13 cellular contexts compared by ENCODE assay signal in genomic region chr19:2260341-2260751, GRCh38. TPM values are rescaled to one million over a fixed set of nuclear protein-coding genes. Genes with fewer than 3 reads are reported as not detected.
DNase-seq lines count a peak whose midpoint lies in the region; ATAC-seq, FAIRE-seq and TF ChIP-seq lines count a peak whose summit lies in the region.
"Had no signal": no experiment of that assay in that cellular context is flagged by ENCODE, and none has a peak within 500 bp of the region (broad histone marks: within the 10 kb centered on the region; RNA-seq: fewer than 3 reads in every experiment).

No MANE protein-coding gene starts in this region.

- H3K9me3 ChIP-seq in GM12878 (replicated peaks; ENCODE audit: control insufficient read depth, insufficient read depth, low read length) (no peaks in the 10 kb centered on the region), trophoblast cell (ENCODE audit: insufficient read depth, low read depth, low read length) (peaks cover 2% of the 10 kb centered on the region)
- H3K9me3 ChIP-seq: ovary had no signal

- intact Hi-C loops in GM12878 (cut with micrococcal nuclease; ENCODE audit: unreplicated experiment): loop anchor here (10.0 kb wide), 1 partner anchor 166 kb away; the partner anchor contains the start of genes IZUMO4 and MOB3A

- no peak for FAIRE-seq in GM12878 (lab: Jason Lieb, UNC)

- POLR2A ChIA-PET in GM12878 (lab: Charles Lee): interaction anchor here (0.5 to 4.7 kb wide), 8 partner anchors 11 to 174 kb away, joined by 3 to 54 read pairs (median 4); partner anchors contain the start of genes PLEKHJ1 and TIMM13

- WGBS in GM12878 (ENCODE audit: insufficient coverage, insufficient replicate concordance, low lambda C conversion rate, missing lambda C conversion rate): 23% methylated on average over 10 of the region's 10 CpGs
- WGBS in trophoblast cell (ENCODE audit: extremely low coverage, insufficient coverage, insufficient read length): no CpG with 5 or more reads among the region's 10 CpGs

- TF ChIP-seq EP300 in GM12878 (IDR thresholded peaks at IDR 0.05; ENCODE audit: borderline replicate concordance in 1 of 2, control insufficient read depth in 1 of 2, low read depth in 2 of 2, low read length in 2 of 2): peak in 1 of 2 experiments; percentile 47; a peak in 2 of 4 replicates

- H3K4ac ChIP-seq in trophoblast cell (ENCODE audit: low read depth, low read length): no peak overlapping the region

- in situ Hi-C loops in GM12878 (cut with MboI): no loop called here

- H3K4me2 ChIP-seq in GM12878 (ENCODE audit: control insufficient read depth, insufficient read depth): peak overlapping the region; percentile 38; the same call in 1 of the 2 replicates
- no peak overlapping the region for H3K4me2 ChIP-seq in trophoblast cell (ENCODE audit: low read length)

- H3K79me2 ChIP-seq in GM12878 (ENCODE audit: control insufficient read depth, insufficient read depth, low read length) (no peaks in the 10 kb centered on the region), trophoblast cell (ENCODE audit: control insufficient read depth, insufficient read depth, low read length, poor library complexity) (no peaks in the 10 kb centered on the region)

- H3K27me3 Mint-ChIP-seq in natural killer cell treated with Interleukin-12 subunit alpha and Interleukin-12 subunit beta and Interleukin-15 and Interleukin-18, amount 100 ng/mL, for 72 hours: no peaks in the 10 kb centered on the region
- H3K27me3 Mint-ChIP-seq in osteocyte (ENCODE audit: unreplicated experiment): no peaks in the 10 kb centered on the region

- CTCF ChIA-PET in GM12878 (lab: Yijun Ruan, JAX): interaction anchor here (0.9 to 6.7 kb wide), 6 partner anchors 14 to 105 kb away, joined by 4 to 130 read pairs (median 12); partner anchors contain the start of gene PLEKHJ1

- H4K20me1 ChIP-seq in GM12878 (ENCODE audit: control insufficient read depth, insufficient read depth): no peaks in the 10 kb centered on the region

- peaks cover 6 to 11% of the 10 kb centered on the region in 2 donors for H3K4me1 Mint-ChIP-seq in natural killer cell treated with Interleukin-12 subunit alpha and Interleukin-12 subunit beta and Interleukin-15 and Interleukin-18, amount 100 ng/mL, for 72 hours (ENCODE audit: low read depth in 2 of 2)
- H3K4me1 Mint-ChIP-seq in osteocyte (ENCODE audit: unreplicated experiment): peaks cover 7% of the 10 kb centered on the region

- RAD21 ChIA-PET in GM12878 (lab: Charles Lee; ENCODE audit: unreplicated experiment): interaction anchor here (0.8 to 5.4 kb wide), 7 partner anchors 11 to 108 kb away, joined by 3 to 72 read pairs (median 3); partner anchors contain the start of gene SF3A2

- peak overlapping the region; percentile 9 to 53 for H3K27ac Mint-ChIP-seq in natural killer cell treated with Interleukin-12 subunit alpha and Interleukin-12 subunit beta and Interleukin-15 and Interleukin-18, amount 100 ng/mL, for 72 hours
- no peak overlapping the region for H3K27ac Mint-ChIP-seq in osteocyte (ENCODE audit: unreplicated experiment)

- H2BK120ac ChIP-seq in trophoblast cell (ENCODE audit: insufficient read depth, low read length, poor library complexity): no peak overlapping the region

- no TSS peak for BruUV-seq in GM12878 (replicated peaks; lab: Mats Ljungman, UMichigan)

- DNase-seq in ELR (ENCODE audit: low read depth): peak; percentile 55
- peak; percentile 87 for DNase-seq in NAMALWA (ENCODE audit: low spot score)
- DNase-seq in GM12878 (ENCODE audit: low read depth, low spot score): no peak
- no peak for DNase-seq in natural killer cell treated with Interleukin-12 subunit alpha and Interleukin-12 subunit beta and Interleukin-15 and Interleukin-18, amount 100 ng/mL, for 72 hours (ENCODE audit: low spot score)
- no peak for DNase-seq in osteocyte (ENCODE audit: extremely low spot score, unreplicated experiment)
- DNase-seq in trophoblast cell: no peak
- DNase-seq: DMS79, Karpas-422, NCI-H82, ovary had no signal

- no peak overlapping the region for H3K18ac ChIP-seq in trophoblast cell (ENCODE audit: low read length)

- no peak overlapping the region for H4K91ac ChIP-seq in trophoblast cell (ENCODE audit: low read depth, low read length)

- no peaks in the 10 kb centered on the region for H3K36me3 Mint-ChIP-seq in natural killer cell treated with Interleukin-12 subunit alpha and Interleukin-12 subunit beta and Interleukin-15 and Interleukin-18, amount 100 ng/mL, for 72 hours
- no peaks in the 10 kb centered on the region for H3K36me3 Mint-ChIP-seq in osteocyte (ENCODE audit: unreplicated experiment)

- no peak overlapping the region for H4K12ac ChIP-seq in trophoblast cell (ENCODE audit: low read depth, low read length)

- no peak overlapping the region for H4K8ac ChIP-seq in trophoblast cell (ENCODE audit: low read depth, low read length)

- H2BK5ac ChIP-seq in trophoblast cell (ENCODE audit: low read depth, low read length, poor library complexity): no peak overlapping the region

- H2BK12ac ChIP-seq in trophoblast cell (ENCODE audit: low read length): no peak overlapping the region

- no peaks in the 10 kb centered on the region for H3K79me1 ChIP-seq in trophoblast cell (ENCODE audit: low read length)

- H3K14ac ChIP-seq in trophoblast cell (ENCODE audit: low read length): no peak overlapping the region

- H3K9ac ChIP-seq in GM12878 (ENCODE audit: control insufficient read depth, insufficient read depth, low read length): no peak overlapping the region
- no peak overlapping the region for H3K9ac ChIP-seq in trophoblast cell (ENCODE audit: low read length)

- peak overlapping the region; percentile 53 for H3K4me3 Mint-ChIP-seq in natural killer cell treated with Interleukin-12 subunit alpha and Interleukin-12 subunit beta and Interleukin-15 and Interleukin-18, amount 100 ng/mL, for 72 hours
- H3K4me3 Mint-ChIP-seq in osteocyte (ENCODE audit: unreplicated experiment): no peak overlapping the region

- H3K4me1 ChIP-seq in GM12878 (ENCODE audit: control insufficient read depth, insufficient read depth, low read length) (peaks cover 19% of the 10 kb centered on the region), trophoblast cell (ENCODE audit: control insufficient read depth in 1 of 2, insufficient read depth in 2 of 2, low read length in 2 of 2) (no peaks in the 10 kb centered on the region)

- H3K27ac ChIP-seq in GM12878 (ENCODE audit: control insufficient read depth, insufficient read depth) (no peak overlapping the region), trophoblast cell (ENCODE audit: low read depth, low read length) (no peak overlapping the region)
- H3K27ac ChIP-seq: ovary had no signal

- no peak for TF ChIP-seq RAD21 in GM12878 (IDR thresholded peaks at IDR 0.05; ENCODE audit: insufficient read depth, low read depth, low read length)

- no peaks in the 10 kb centered on the region for H3K36me3 ChIP-seq in GM12878 (ENCODE audit: control insufficient read depth in 2 of 2, insufficient read depth in 2 of 2, low read length in 1 of 2)
- no peaks in the 10 kb centered on the region for H3K36me3 ChIP-seq in trophoblast cell (ENCODE audit: control insufficient read depth in 1 of 2, insufficient read depth in 2 of 2, low read length in 2 of 2)
- H3K36me3 ChIP-seq: ovary had no signal

- H3K27me3 ChIP-seq in GM12878 (replicated peaks in 1 of 2; ENCODE audit: control insufficient read depth in 2 of 2, insufficient read depth in 2 of 2, low read length in 1 of 2) (no peaks in the 10 kb centered on the region; a peak in 1 of 4 replicates), trophoblast cell (ENCODE audit: insufficient read depth, low read length) (no peaks in the 10 kb centered on the region)
- H3K27me3 ChIP-seq: ovary had no signal

- TF ChIP-seq POLR2A in GM12878 (IDR thresholded peaks at IDR 0.05; ENCODE audit: low read depth, low read length): no peak

- H2AFZ ChIP-seq in GM12878 (ENCODE audit: control insufficient read depth, low read depth, low read length) (no peak overlapping the region), trophoblast cell (ENCODE audit: insufficient read depth, low read length, poor library complexity) (no peak overlapping the region)

- H3K4me3 ChIP-seq in GM12878: no peak overlapping the region
- H3K4me3 ChIP-seq in trophoblast cell (ENCODE audit: low read depth, low read length): no peak overlapping the region
- H3K4me3 ChIP-seq: ovary had no signal

- TF ChIP-seq CTCF in GM12878 (IDR thresholded peaks at IDR 0.05 in 2 of 3, conservative IDR thresholded peaks at IDR 0.05 in 1 of 3; ENCODE audit: control insufficient read depth in 2 of 3, extremely low read depth in 1 of 3, insufficient read depth in 1 of 3, low read depth in 3 of 3, low read length in 3 of 3): no peak
- TF ChIP-seq CTCF in osteocyte (IDR thresholded peaks at IDR 0.05): no peak

- SMC1A ChIA-PET in GM12878 (lab: Charles Lee; ENCODE audit: uncharacterized antibody, unreplicated experiment): interaction anchor here (0.7 to 5.4 kb wide), 7 partner anchors 21 to 352 kb away, joined by 3 to 46 read pairs (median 3); partner anchors contain the start of gene PLEKHJ1

- H3K9me3 Mint-ChIP-seq in natural killer cell treated with Interleukin-12 subunit alpha and Interleukin-12 subunit beta and Interleukin-15 and Interleukin-18, amount 100 ng/mL, for 72 hours: no peaks in the 10 kb centered on the region
- H3K9me3 Mint-ChIP-seq in osteocyte (ENCODE audit: unreplicated experiment): no peaks in the 10 kb centered on the region

- no peak overlapping the region for H2AK5ac ChIP-seq in trophoblast cell (ENCODE audit: low read length)

- no peak overlapping the region for H3K23ac ChIP-seq in trophoblast cell (ENCODE audit: low read length)

- peak; percentile 64 for ATAC-seq in GM12878
- ATAC-seq in natural killer cell treated with Interleukin-12 subunit alpha and Interleukin-12 subunit beta and Interleukin-15 and Interleukin-18, amount 100 ng/mL, for 72 hours: peak; percentile 46 to 49
- ATAC-seq in GM21447 (IDR thresholded peaks at IDR 0.05; ENCODE audit: unreplicated experiment): no peak

RNA-seq across cellular contexts. Expression of gene JSRP1, which starts 4.1 kb away (rescaled TPM):
- not detected in 2 replicates for total RNA-seq in GM12878 (2013; cell fraction: nucleolus; rRNA removed)
- total RNA-seq in GM12878 (2014; rRNA removed) (not detected in 2 replicates), GM12878 (2014; rRNA removed; fragmentation: Illumina TruSeq; extraction: Trizol) (not detected in 2 replicates), GM12878 (2021) (0.41 and 0.43 TPM in 2 replicates), osteocyte (not detected in 2 replicates)
- not detected for polyA plus RNA-seq in GM12878 (2011; ENCODE audit: low read depth)
- polyA plus RNA-seq in GM12878 (2011; rRNA removed) (not detected in 2 replicates), GM12878 (2014; fragmentation: Illumina TruSeq; extraction: Trizol) (not detected in 2 replicates), GM12878 (2014; fragmentation: Nextera tagmentation; extraction: Ambion mirVana) (not detected), GM12878 (2014; rRNA removed) (0.14 TPM in 1 of 2 replicates, not detected in the other), GM12878 (2016; fragmentation: Nextera tagmentation; extraction: Ambion mirVana) (under 1 TPM; 0.49 to 0.91 TPM)
- 0.10 TPM in 1 of 2 replicates, not detected in the other for polyA plus RNA-seq in GM12878 (2011; cell fraction: cytosol; rRNA removed)
- 0.13 TPM in 1 of 2 replicates, not detected in the other for polyA plus RNA-seq in GM12878 (2011; cell fraction: nucleus; rRNA removed)
- 0.90 and 2.8 TPM in 2 replicates for polyA plus RNA-seq in GM12878 (2012)
- polyA minus RNA-seq in GM12878 (2011; rRNA and poly(A)+ RNA removed): 0.72 TPM in 1 of 2 replicates, not detected in the other
- not detected in 2 replicates for polyA minus RNA-seq in GM12878 (2011; cell fraction: cytosol; rRNA and poly(A)+ RNA removed)
- not detected in 2 replicates for polyA minus RNA-seq in GM12878 (2011; cell fraction: nucleus; rRNA and poly(A)+ RNA removed)
- under 1 TPM in 1 of 2 donors, not detected in 1; 0.73 TPM for total RNA-seq in natural killer cell treated with Interleukin-12 subunit alpha and Interleukin-12 subunit beta and Interleukin-15 and Interleukin-18, amount 100 ng/mL, for 72 hours
- 0.10 and 0.12 TPM in 2 replicates for polyA plus RNA-seq in trophoblast cell (2013)
- total RNA-seq: T-helper 1 cell treated with Interleukin-12 subunit alpha and Interleukin-12 subunit beta and Interleukin-4 antibody, amounts not matched to agents 30 ng/mL and 1 ng/mL, for 36 hours; temporal lobe had no signal

RNA-seq across cellular contexts. Expression of gene AMH, which starts 11.2 kb away (rescaled TPM):
- total RNA-seq in GM12878 (2013; cell fraction: nucleolus; rRNA removed): 3.2 and 4.9 TPM in 2 replicates
- 1.4 and 1.7 TPM in 2 replicates for total RNA-seq in GM12878 (2014; rRNA removed)
- 0.18 TPM in 1 of 2 replicates, not detected in the other for total RNA-seq in GM12878 (2014; rRNA removed; fragmentation: Illumina TruSeq; extraction: Trizol)
- 2.1 and 3.5 TPM in 2 replicates for total RNA-seq in GM12878 (2021)
- polyA plus RNA-seq in GM12878 (2011; ENCODE audit: low read depth): not detected
- 0.20 and 0.22 TPM in 2 replicates for polyA plus RNA-seq in GM12878 (2011; rRNA removed)
- polyA plus RNA-seq in GM12878 (2011; cell fraction: cytosol; rRNA removed): 0.30 and 0.89 TPM in 2 replicates
- 15.5 and 28.6 TPM in 2 replicates for polyA plus RNA-seq in GM12878 (2011; cell fraction: nucleus; rRNA removed)
- polyA plus RNA-seq in GM12878 (2012): 0.27 and 0.92 TPM in 2 replicates
- not detected in 2 replicates for polyA plus RNA-seq in GM12878 (2014; fragmentation: Illumina TruSeq; extraction: Trizol)
- polyA plus RNA-seq in GM12878 (2014; fragmentation: Nextera tagmentation; extraction: Ambion mirVana): not detected
- polyA plus RNA-seq in GM12878 (2014; rRNA removed): 2.6 TPM in 2 replicates
- polyA plus RNA-seq in GM12878 (2016; fragmentation: Nextera tagmentation; extraction: Ambion mirVana): under 1 TPM in 1 of 2 experiments, not detected in 1; 0.17 TPM
- polyA minus RNA-seq in GM12878 (2011; rRNA and poly(A)+ RNA removed): 0.31 TPM in 1 of 2 replicates, not detected in the other
- 1.2 TPM in 1 of 2 replicates, not detected in the other for polyA minus RNA-seq in GM12878 (2011; cell fraction: cytosol; rRNA and poly(A)+ RNA removed)
- polyA minus RNA-seq in GM12878 (2011; cell fraction: nucleus; rRNA and poly(A)+ RNA removed): 1.6 and 5.0 TPM in 2 replicates
- 1 to 10 TPM; 2.8 to 3.5 TPM for total RNA-seq in natural killer cell treated with Interleukin-12 subunit alpha and Interleukin-12 subunit beta and Interleukin-15 and Interleukin-18, amount 100 ng/mL, for 72 hours
- 14.3 and 16.4 TPM in 2 replicates for total RNA-seq in osteocyte
- 2.4 and 2.8 TPM in 2 replicates for polyA plus RNA-seq in trophoblast cell (2013)

RNA-seq across cellular contexts. Expression of gene PEAK3, which starts 21.6 kb away (rescaled TPM):
- total RNA-seq in GM12878 (2013; cell fraction: nucleolus; rRNA removed): not detected in 2 replicates
- not detected in 2 replicates for total RNA-seq in GM12878 (2014; rRNA removed)
- total RNA-seq in GM12878 (2014; rRNA removed; fragmentation: Illumina TruSeq; extraction: Trizol): not detected in 2 replicates
- 0.10 and 0.13 TPM in 2 replicates for total RNA-seq in GM12878 (2021)
- 0.09 TPM for polyA plus RNA-seq in GM12878 (2011; ENCODE audit: low read depth)
- 0.03 TPM in 1 of 2 replicates, not detected in the other for polyA plus RNA-seq in GM12878 (2011; rRNA removed)
- not detected in 2 replicates for polyA plus RNA-seq in GM12878 (2011; cell fraction: cytosol; rRNA removed)
- 0.06 and 0.19 TPM in 2 replicates for polyA plus RNA-seq in GM12878 (2011; cell fraction: nucleus; rRNA removed)
- 0.25 and 1.1 TPM in 2 replicates for polyA plus RNA-seq in GM12878 (2012)
- polyA plus RNA-seq in GM12878 (2014; fragmentation: Illumina TruSeq; extraction: Trizol): not detected in 2 replicates
- not detected for polyA plus RNA-seq in GM12878 (2014; fragmentation: Nextera tagmentation; extraction: Ambion mirVana)
- not detected in 2 replicates for polyA plus RNA-seq in GM12878 (2014; rRNA removed)
- under 1 TPM in 1 of 2 experiments, not detected in 1; 0.05 TPM for polyA plus RNA-seq in GM12878 (2016; fragmentation: Nextera tagmentation; extraction: Ambion mirVana)
- polyA minus RNA-seq in GM12878 (2011; rRNA and poly(A)+ RNA removed): 0.05 TPM in 1 of 2 replicates, not detected in the other
- 0.52 TPM in 1 of 2 replicates, not detected in the other for polyA minus RNA-seq in GM12878 (2011; cell fraction: cytosol; rRNA and poly(A)+ RNA removed)
- polyA minus RNA-seq in GM12878 (2011; cell fraction: nucleus; rRNA and poly(A)+ RNA removed): 0.12 and 0.19 TPM in 2 replicates
- 1 to 10 TPM; 2.4 to 8.2 TPM for total RNA-seq in natural killer cell treated with Interleukin-12 subunit alpha and Interleukin-12 subunit beta and Interleukin-15 and Interleukin-18, amount 100 ng/mL, for 72 hours
- 0.44 and 0.51 TPM in 2 replicates for total RNA-seq in osteocyte
- 0.03 TPM in 2 replicates for polyA plus RNA-seq in trophoblast cell (2013)

RNA-seq across cellular contexts. Expression of gene SF3A2, which starts 23.7 kb away (rescaled TPM):
- total RNA-seq in GM12878 (2013; cell fraction: nucleolus; rRNA removed): 88.3 and 88.5 TPM in 2 replicates
- 41.5 and 49.3 TPM in 2 replicates for total RNA-seq in GM12878 (2014; rRNA removed)
- total RNA-seq in GM12878 (2014; rRNA removed; fragmentation: Illumina TruSeq; extraction: Trizol): 12.3 and 15.6 TPM in 2 replicates
- 132 and 143 TPM in 2 replicates for total RNA-seq in GM12878 (2021)
- polyA plus RNA-seq in GM12878 (2011; ENCODE audit: low read depth): 49.8 TPM
- 3.3 and 5.4 TPM in 2 replicates for polyA plus RNA-seq in GM12878 (2011; rRNA removed)
- 11.1 and 14.5 TPM in 2 replicates for polyA plus RNA-seq in GM12878 (2011; cell fraction: cytosol; rRNA removed)
- polyA plus RNA-seq in GM12878 (2011; cell fraction: nucleus; rRNA removed): 89.6 and 126 TPM in 2 replicates
- polyA plus RNA-seq in GM12878 (2012): 86.1 and 131 TPM in 2 replicates
- polyA plus RNA-seq in GM12878 (2014; fragmentation: Illumina TruSeq; extraction: Trizol): 2.4 and 26.9 TPM in 2 replicates
- under 1 TPM; 0.33 to 0.55 TPM for polyA plus RNA-seq in GM12878 (2014; fragmentation: Nextera tagmentation; extraction: Ambion mirVana)
- polyA plus RNA-seq in GM12878 (2014; rRNA removed): 36.2 and 61.3 TPM in 2 replicates
- 10 to 100 TPM; 34.4 to 39.7 TPM for polyA plus RNA-seq in GM12878 (2016; fragmentation: Nextera tagmentation; extraction: Ambion mirVana)
- polyA minus RNA-seq in GM12878 (2011; rRNA and poly(A)+ RNA removed): 10.2 and 25.5 TPM in 2 replicates
- polyA minus RNA-seq in GM12878 (2011; cell fraction: cytosol; rRNA and poly(A)+ RNA removed): 30.7 and 38.0 TPM in 2 replicates
- 69.4 and 102 TPM in 2 replicates for polyA minus RNA-seq in GM12878 (2011; cell fraction: nucleus; rRNA and poly(A)+ RNA removed)
- total RNA-seq in natural killer cell treated with Interleukin-12 subunit alpha and Interleukin-12 subunit beta and Interleukin-15 and Interleukin-18, amount 100 ng/mL, for 72 hours: 100 to 1,000 TPM in 1 of 2 donors, 10 to 100 TPM in 1; 99.2 to 192 TPM
- total RNA-seq in osteocyte: 101 and 102 TPM in 2 replicates
- polyA plus RNA-seq in trophoblast cell (2013): 90.1 and 94.1 TPM in 2 replicates

RNA-seq across cellular contexts. Expression of gene PLEKHJ1, which starts 24.2 kb away (rescaled TPM):
- 30.4 and 31.3 TPM in 2 replicates for total RNA-seq in GM12878 (2013; cell fraction: nucleolus; rRNA removed)
- total RNA-seq in GM12878 (2014; rRNA removed) (131 and 133 TPM in 2 replicates), GM12878 (2014; rRNA removed; fragmentation: Illumina TruSeq; extraction: Trizol) (42.8 and 49.7 TPM in 2 replicates), GM12878 (2021) (92.9 and 98.0 TPM in 2 replicates), osteocyte (40.7 and 45.7 TPM in 2 replicates)
- polyA plus RNA-seq in GM12878 (2011; ENCODE audit: low read depth): 24.5 TPM
- polyA plus RNA-seq in GM12878 (2011; rRNA removed) (27.7 and 52.0 TPM in 2 replicates), GM12878 (2014; fragmentation: Illumina TruSeq; extraction: Trizol) (13.8 and 32.4 TPM in 2 replicates), GM12878 (2014; fragmentation: Nextera tagmentation; extraction: Ambion mirVana) (1 to 10 TPM; 1.3 to 6.9 TPM), GM12878 (2014; rRNA removed) (133 and 158 TPM in 2 replicates), GM12878 (2016; fragmentation: Nextera tagmentation; extraction: Ambion mirVana) (100 to 1,000 TPM; 119 to 125 TPM)
- polyA plus RNA-seq in GM12878 (2011; cell fraction: cytosol; rRNA removed): 90.9 and 142 TPM in 2 replicates
- 85.3 and 98.1 TPM in 2 replicates for polyA plus RNA-seq in GM12878 (2011; cell fraction: nucleus; rRNA removed)
- polyA plus RNA-seq in GM12878 (2012): 53.2 and 83.0 TPM in 2 replicates
- 9.7 and 26.1 TPM in 2 replicates for polyA minus RNA-seq in GM12878 (2011; rRNA and poly(A)+ RNA removed)
- polyA minus RNA-seq in GM12878 (2011; cell fraction: cytosol; rRNA and poly(A)+ RNA removed): 12.0 and 16.9 TPM in 2 replicates
- 14.1 and 27.3 TPM in 2 replicates for polyA minus RNA-seq in GM12878 (2011; cell fraction: nucleus; rRNA and poly(A)+ RNA removed)
- 10 to 100 TPM; 59.8 to 85.9 TPM for total RNA-seq in natural killer cell treated with Interleukin-12 subunit alpha and Interleukin-12 subunit beta and Interleukin-15 and Interleukin-18, amount 100 ng/mL, for 72 hours
- polyA plus RNA-seq in trophoblast cell (2013): 71.1 and 72.2 TPM in 2 replicates

Comparison
In these comparisons a context has a peak if more than half of its experiments do, and no peak if none do; other contexts are left out.
1. DNase-seq: peak in ELR (single experiment) and NAMALWA (single experiment); none in GM12878 (single experiment), natural killer cell treated with Interleukin-12 subunit alpha and Interleukin-12 subunit beta and Interleukin-15 and Interleukin-18, amount 100 ng/mL, for 72 hours (single experiment), osteocyte (single experiment) and trophoblast cell (0 of 2).